ENCODE assay signal across 31 cellular contexts in genomic region chr11:125317416-125317815, GRCh38.
"Had no signal": no experiment of that assay in that cellular context is flagged by ENCODE, and none has a peak within 500 bp of the region (broad histone marks: within the 10 kb centered on the region; RNA-seq: fewer than 3 reads in every experiment).

No MANE protein-coding gene starts in this region.

- H3K9me3 Mint-ChIP-seq: activated B cell treated with CpG ODN at 0.5 μM for 24 hours; activated CD4-positive, alpha-beta memory T cell treated with anti-CD3 and anti-CD28 coated beads for 36 hours; activated CD4-positive, alpha-beta T cell treated with anti-CD3 and anti-CD28 coated beads, Interleukin-2, amount 10 ng/mL, durations not matched to agents 24 days and 14 days; activated CD8-positive, alpha-beta T cell treated with anti-CD3 and anti-CD28 coated beads for 36 hours; activated naive CD4-positive, alpha-beta T cell treated with anti-CD3 and anti-CD28 coated beads, Interleukin-2, amount 10 ng/mL, durations not matched to agents 7 days and 5 days; activated naive CD4-positive, alpha-beta T cell treated with anti-CD3 and anti-CD28 coated beads, Interleukin-2, amount 50 U/mL, for 24 hours; activated naive CD8-positive, alpha-beta T cell treated with anti-CD3 and anti-CD28 coated beads, Interleukin-2, amount 10 ng/mL, durations not matched to agents 7 days and 5 days; activated naive CD8-positive, alpha-beta T cell treated with anti-CD3 and anti-CD28 coated beads, Interleukin-2, amount 50 U/mL, for 24 hours; activated T-cell treated with anti-CD3 and anti-CD28 coated beads, Interleukin-2, amount 50 U/mL, for 24 hours; activated T-helper 2 cell treated with anti-CD3 and anti-CD28 coated beads, Interferon-gamma antibody, Interleukin-2, Interleukin-4, amounts not matched to agents 10 μg/mL and 5 μg/mL and 100 μg/mL, durations not matched to agents 14 hours and 24 hours and 36 hours; central memory CD8-positive, alpha-beta T cell; T-helper 1 cell treated with Interleukin-12 subunit alpha and Interleukin-12 subunit beta and Interleukin-4 antibody, amounts not matched to agents 30 μg/mL and 1 μg/mL, for 36 hours; T-helper 2 cell treated with Interferon-gamma antibody and Interleukin-4, amounts not matched to agents 5 μg/mL and 100 μg/mL, for 36 hours had no signal

- H3K4me1 Mint-ChIP-seq: activated B cell treated with CpG ODN at 0.5 μM for 24 hours; activated CD4-positive, alpha-beta T cell treated with anti-CD3 and anti-CD28 coated beads, Interleukin-2, amount 10 ng/mL, durations not matched to agents 24 days and 14 days; activated naive CD4-positive, alpha-beta T cell treated with anti-CD3 and anti-CD28 coated beads, Interleukin-2, amount 10 ng/mL, durations not matched to agents 7 days and 5 days; activated naive CD4-positive, alpha-beta T cell treated with anti-CD3 and anti-CD28 coated beads, Interleukin-2, amount 50 U/mL, for 24 hours; activated naive CD8-positive, alpha-beta T cell treated with anti-CD3 and anti-CD28 coated beads, Interleukin-2, amount 10 ng/mL, durations not matched to agents 7 days and 5 days; activated naive CD8-positive, alpha-beta T cell treated with anti-CD3 and anti-CD28 coated beads, Interleukin-2, amount 50 U/mL, for 24 hours; central memory CD8-positive, alpha-beta T cell had no signal

- H3K4me3 Mint-ChIP-seq: activated B cell treated with CpG ODN at 0.5 μM for 24 hours; activated CD4-positive, alpha-beta memory T cell treated with anti-CD3 and anti-CD28 coated beads for 36 hours; activated CD4-positive, alpha-beta T cell treated with anti-CD3 and anti-CD28 coated beads, Interleukin-2, amount 10 ng/mL, durations not matched to agents 24 days and 14 days; activated CD8-positive, alpha-beta T cell treated with anti-CD3 and anti-CD28 coated beads for 36 hours; activated naive CD4-positive, alpha-beta T cell treated with anti-CD3 and anti-CD28 coated beads, Interleukin-2, amount 10 ng/mL, durations not matched to agents 7 days and 5 days; activated naive CD4-positive, alpha-beta T cell treated with anti-CD3 and anti-CD28 coated beads, Interleukin-2, amount 50 U/mL, for 24 hours; activated naive CD8-positive, alpha-beta T cell; activated naive CD8-positive, alpha-beta T cell treated with anti-CD3 and anti-CD28 coated beads, Interleukin-2, amount 10 ng/mL, durations not matched to agents 7 days and 5 days; activated naive CD8-positive, alpha-beta T cell treated with anti-CD3 and anti-CD28 coated beads, Interleukin-2, amount 50 U/mL, for 24 hours; activated T-cell treated with anti-CD3 and anti-CD28 coated beads, Interleukin-2, amount 50 U/mL, for 24 hours; brain; central memory CD8-positive, alpha-beta T cell; T-helper 1 cell treated with Interleukin-12 subunit alpha and Interleukin-12 subunit beta and Interleukin-4 antibody, amounts not matched to agents 30 μg/mL and 1 μg/mL, for 36 hours; T-helper 2 cell treated with Interferon-gamma antibody and Interleukin-4, amounts not matched to agents 5 μg/mL and 100 μg/mL, for 36 hours had no signal

- H3K27ac Mint-ChIP-seq: activated B cell treated with CpG ODN at 0.5 μM for 24 hours; activated CD4-positive, alpha-beta memory T cell treated with anti-CD3 and anti-CD28 coated beads for 36 hours; activated CD4-positive, alpha-beta T cell treated with anti-CD3 and anti-CD28 coated beads, Interleukin-2, amount 10 ng/mL, durations not matched to agents 24 days and 14 days; activated CD8-positive, alpha-beta T cell treated with anti-CD3 and anti-CD28 coated beads for 36 hours; activated naive CD4-positive, alpha-beta T cell treated with anti-CD3 and anti-CD28 coated beads, Interleukin-2, amount 10 ng/mL, durations not matched to agents 7 days and 5 days; activated naive CD4-positive, alpha-beta T cell treated with anti-CD3 and anti-CD28 coated beads, Interleukin-2, amount 50 U/mL, for 24 hours; activated naive CD8-positive, alpha-beta T cell; activated naive CD8-positive, alpha-beta T cell treated with anti-CD3 and anti-CD28 coated beads, Interleukin-2, amount 10 ng/mL, durations not matched to agents 7 days and 5 days; activated naive CD8-positive, alpha-beta T cell treated with anti-CD3 and anti-CD28 coated beads, Interleukin-2, amount 50 U/mL, for 24 hours; activated T-cell treated with anti-CD3 and anti-CD28 coated beads, Interleukin-2, amount 50 U/mL, for 24 hours; activated T-helper 2 cell treated with anti-CD3 and anti-CD28 coated beads, Interferon-gamma antibody, Interleukin-2, Interleukin-4, amounts not matched to agents 10 μg/mL and 5 μg/mL and 100 μg/mL, durations not matched to agents 14 hours and 24 hours and 36 hours; brain; T-helper 1 cell treated with Interleukin-12 subunit alpha and Interleukin-12 subunit beta and Interleukin-4 antibody, amounts not matched to agents 30 μg/mL and 1 μg/mL, for 36 hours; T-helper 2 cell treated with Interferon-gamma antibody and Interleukin-4, amounts not matched to agents 5 μg/mL and 100 μg/mL, for 36 hours had no signal

- ATAC-seq: activated CD8-positive, alpha-beta T cell treated with anti-CD3 and anti-CD28 coated beads for 36 hours; activated naive CD8-positive, alpha-beta T cell treated with anti-CD3 and anti-CD28 coated beads, Interleukin-2, amount 50 U/mL, for 24 hours had no signal

- H3K36me3 Mint-ChIP-seq: activated CD4-positive, alpha-beta memory T cell treated with anti-CD3 and anti-CD28 coated beads for 36 hours; activated naive CD4-positive, alpha-beta T cell treated with anti-CD3 and anti-CD28 coated beads, Interleukin-2, amount 10 ng/mL, durations not matched to agents 7 days and 5 days; activated naive CD4-positive, alpha-beta T cell treated with anti-CD3 and anti-CD28 coated beads, Interleukin-2, amount 50 U/mL, for 24 hours; activated naive CD8-positive, alpha-beta T cell; activated naive CD8-positive, alpha-beta T cell treated with anti-CD3 and anti-CD28 coated beads, Interleukin-2, amount 10 ng/mL, durations not matched to agents 7 days and 5 days had no signal

- DNase-seq: activated B cell treated with CpG ODN at 0.5 μM for 24 hours; activated CD4-positive, alpha-beta memory T cell treated with anti-CD3 and anti-CD28 coated beads for 36 hours; activated CD4-positive, alpha-beta T cell treated with anti-CD3 and anti-CD28 coated beads for 4 hours; activated CD4-positive, alpha-beta T cell treated with anti-CD3 and anti-CD28 coated beads, Interleukin-2, amount 10 ng/mL, durations not matched to agents 24 days and 14 days; activated CD4-positive, alpha-beta T cell treated with anti-CD3 and anti-CD28 coated beads, Interleukin-2, amount 50 U/mL, for 1 hour; activated CD4-positive, alpha-beta T cell treated with anti-CD3 and anti-CD28 coated beads, Interleukin-2, amount 50 U/mL, for 4 hours; activated CD4-positive, CD25-positive, alpha-beta regulatory T cell treated with anti-CD3 and anti-CD28 coated beads, Interleukin-2, amount 50 U/mL, for 72 hours; activated CD8-positive, alpha-beta memory T cell treated with anti-CD3 and anti-CD28 coated beads, Interleukin-2, amount 50 U/mL, for 4 hours; activated CD8-positive, alpha-beta T cell treated with anti-CD3 and anti-CD28 coated beads for 36 hours; activated effector memory CD4-positive, alpha-beta T cell treated with Interleukin-2 at 50 U/mL for 16 hours; activated gamma-delta T cell; activated naive CD4-positive, alpha-beta T cell treated with anti-CD3 and anti-CD28 coated beads, Interleukin-2, amount 10 ng/mL, durations not matched to agents 7 days and 5 days; activated naive CD4-positive, alpha-beta T cell treated with Interleukin-2 at 50 U/mL for 16 hours; activated naive CD8-positive, alpha-beta T cell treated with anti-CD3 and anti-CD28 coated beads, Interleukin-2, amount 10 ng/mL, durations not matched to agents 7 days and 5 days; activated naive CD8-positive, alpha-beta T cell treated with anti-CD3 and anti-CD28 coated beads, Interleukin-2, amount 50 U/mL, for 24 hours; activated T-cell treated with anti-CD3 and anti-CD28 coated beads for 4 hours; activated T-cell treated with anti-CD3 and anti-CD28 coated beads, Interleukin-2, amount 50 U/mL, for 24 hours; activated T-cell treated with anti-CD3 and anti-CD28 coated beads, Interleukin-2, amount 50 U/mL, for 48 hours; amygdala; anterior cingulate cortex; caudate nucleus; cerebellar nuclear complex; T-helper 2 cell; T-helper 9 cell had no signal
